In the genomic region with DNA sequence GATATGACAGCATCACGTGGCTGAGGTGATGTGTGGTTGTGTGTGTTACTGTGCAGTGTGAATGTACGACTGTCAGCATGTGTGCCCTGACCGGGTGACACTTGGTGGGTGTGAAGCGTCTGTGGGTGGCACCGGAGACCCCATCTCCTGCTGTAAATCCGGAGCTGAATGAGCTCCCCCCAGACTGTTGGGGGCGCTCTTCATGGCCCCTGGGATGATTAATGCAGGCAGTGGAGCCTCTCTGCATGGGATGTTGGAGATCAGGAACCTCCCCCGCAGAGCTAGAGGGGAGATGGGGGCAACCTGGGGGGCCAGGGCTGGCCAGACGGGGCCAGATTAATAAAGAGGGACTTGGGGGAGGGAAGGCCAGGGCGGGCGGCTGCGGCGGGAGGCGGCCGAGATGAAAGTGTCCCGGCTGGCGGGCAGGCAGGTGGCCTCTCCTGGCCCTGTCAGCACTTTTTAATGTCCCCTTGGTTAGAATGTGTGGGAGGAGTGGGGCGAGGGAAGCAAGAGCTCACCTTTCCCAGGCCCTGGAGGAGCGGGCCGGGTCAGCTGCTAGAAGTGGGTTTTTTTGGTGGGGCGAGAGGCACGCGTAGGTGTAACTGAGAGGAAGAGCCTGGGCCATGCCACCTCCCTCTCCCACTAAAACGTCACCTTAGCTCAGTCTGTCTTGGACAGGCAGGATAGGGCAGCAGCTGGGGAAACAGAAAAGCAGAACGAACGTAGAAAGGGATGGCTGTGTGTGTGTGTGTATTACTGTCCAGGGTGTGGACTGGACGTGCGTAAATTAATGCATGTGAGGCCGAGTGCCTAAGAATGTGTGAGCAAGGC, we compare ENCODE assay signal across 1 cellular context.
A peak's percentile ranks its signal among the peaks of the same experiment; 100 is the strongest.
TF ChIP-seq lines count a peak whose summit lies in the region.

No MANE protein-coding gene starts in this region.

TF ChIP-seq in HEK293, 187 proteins besides CTCF, POLR2A, EP300 and RAD21 (continued from another document):
- TF ChIP-seq, protein P1, sequence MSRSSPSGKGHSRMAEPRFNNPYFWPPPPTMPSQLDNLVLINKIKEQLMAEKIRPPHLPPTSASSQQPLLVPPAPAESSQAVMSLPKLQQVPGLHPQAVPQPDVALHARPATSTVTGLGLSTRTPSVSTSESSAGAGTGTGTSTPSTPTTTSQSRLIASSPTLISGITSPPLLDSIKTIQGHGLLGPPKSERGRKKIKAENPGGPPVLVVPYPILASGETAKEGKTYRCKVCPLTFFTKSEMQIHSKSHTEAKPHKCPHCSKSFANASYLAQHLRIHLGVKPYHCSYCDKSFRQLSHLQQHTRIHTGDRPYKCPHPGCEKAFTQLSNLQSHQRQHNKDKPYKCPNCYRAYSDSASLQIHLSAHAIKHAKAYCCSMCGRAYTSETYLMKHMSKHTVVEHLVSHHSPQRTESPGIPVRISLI (tag by site-specific recombination; IDR thresholded peaks at IDR 0.05), result no peak
- no peak for TF ChIP-seq ZNF501 (tag by site-specific recombination; IDR thresholded peaks at IDR 0.05)
- no peak for TF ChIP-seq ZNF623 (tag by site-specific recombination; IDR thresholded peaks at IDR 0.05)
- TF ChIP-seq, protein P2, sequence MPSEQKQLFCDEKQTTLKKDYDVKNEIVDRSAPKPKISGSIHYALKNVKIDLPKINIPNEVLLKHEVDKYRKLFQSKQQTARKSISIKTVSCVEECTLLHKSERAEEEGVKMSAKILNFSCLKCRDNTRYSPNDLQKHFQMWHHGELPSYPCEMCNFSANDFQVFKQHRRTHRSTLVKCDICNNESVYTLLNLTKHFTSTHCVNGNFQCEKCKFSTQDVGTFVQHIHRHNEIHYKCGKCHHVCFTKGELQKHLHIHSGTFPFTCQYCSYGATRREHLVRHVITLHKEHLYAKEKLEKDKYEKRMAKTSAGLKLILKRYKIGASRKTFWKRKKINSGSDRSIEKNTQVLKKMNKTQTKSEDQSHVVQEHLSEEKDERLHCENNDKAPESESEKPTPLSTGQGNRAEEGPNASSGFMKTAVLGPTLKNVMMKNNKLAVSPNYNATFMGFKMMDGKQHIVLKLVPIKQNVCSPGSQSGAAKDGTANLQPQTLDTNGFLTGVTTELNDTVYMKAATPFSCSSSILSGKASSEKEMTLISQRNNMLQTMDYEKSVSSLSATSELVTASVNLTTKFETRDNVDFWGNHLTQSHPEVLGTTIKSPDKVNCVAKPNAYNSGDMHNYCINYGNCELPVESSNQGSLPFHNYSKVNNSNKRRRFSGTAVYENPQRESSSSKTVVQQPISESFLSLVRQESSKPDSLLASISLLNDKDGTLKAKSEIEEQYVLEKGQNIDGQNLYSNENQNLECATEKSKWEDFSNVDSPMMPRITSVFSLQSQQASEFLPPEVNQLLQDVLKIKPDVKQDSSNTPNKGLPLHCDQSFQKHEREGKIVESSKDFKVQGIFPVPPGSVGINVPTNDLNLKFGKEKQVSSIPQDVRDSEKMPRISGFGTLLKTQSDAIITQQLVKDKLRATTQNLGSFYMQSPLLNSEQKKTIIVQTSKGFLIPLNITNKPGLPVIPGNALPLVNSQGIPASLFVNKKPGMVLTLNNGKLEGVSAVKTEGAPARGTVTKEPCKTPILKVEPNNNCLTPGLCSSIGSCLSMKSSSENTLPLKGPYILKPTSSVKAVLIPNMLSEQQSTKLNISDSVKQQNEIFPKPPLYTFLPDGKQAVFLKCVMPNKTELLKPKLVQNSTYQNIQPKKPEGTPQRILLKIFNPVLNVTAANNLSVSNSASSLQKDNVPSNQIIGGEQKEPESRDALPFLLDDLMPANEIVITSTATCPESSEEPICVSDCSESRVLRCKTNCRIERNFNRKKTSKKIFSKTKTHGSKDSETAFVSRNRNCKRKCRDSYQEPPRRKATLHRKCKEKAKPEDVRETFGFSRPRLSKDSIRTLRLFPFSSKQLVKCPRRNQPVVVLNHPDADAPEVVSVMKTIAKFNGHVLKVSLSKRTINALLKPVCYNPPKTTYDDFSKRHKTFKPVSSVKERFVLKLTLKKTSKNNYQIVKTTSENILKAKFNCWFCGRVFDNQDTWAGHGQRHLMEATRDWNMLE (tag by site-specific recombination; conservative IDR thresholded peaks at IDR 0.05; ENCODE audit: low read depth), result no peak
- no peak for TF ChIP-seq ZNF626 (tag by site-specific recombination; IDR thresholded peaks at IDR 0.05)
- no peak for TF ChIP-seq ZNF544 (tag by site-specific recombination; IDR thresholded peaks at IDR 0.05)
- TF ChIP-seq, protein P3, sequence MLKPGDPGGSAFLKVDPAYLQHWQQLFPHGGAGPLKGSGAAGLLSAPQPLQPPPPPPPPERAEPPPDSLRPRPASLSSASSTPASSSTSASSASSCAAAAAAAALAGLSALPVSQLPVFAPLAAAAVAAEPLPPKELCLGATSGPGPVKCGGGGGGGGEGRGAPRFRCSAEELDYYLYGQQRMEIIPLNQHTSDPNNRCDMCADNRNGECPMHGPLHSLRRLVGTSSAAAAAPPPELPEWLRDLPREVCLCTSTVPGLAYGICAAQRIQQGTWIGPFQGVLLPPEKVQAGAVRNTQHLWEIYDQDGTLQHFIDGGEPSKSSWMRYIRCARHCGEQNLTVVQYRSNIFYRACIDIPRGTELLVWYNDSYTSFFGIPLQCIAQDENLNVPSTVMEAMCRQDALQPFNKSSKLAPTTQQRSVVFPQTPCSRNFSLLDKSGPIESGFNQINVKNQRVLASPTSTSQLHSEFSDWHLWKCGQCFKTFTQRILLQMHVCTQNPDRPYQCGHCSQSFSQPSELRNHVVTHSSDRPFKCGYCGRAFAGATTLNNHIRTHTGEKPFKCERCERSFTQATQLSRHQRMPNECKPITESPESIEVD (tag by site-specific recombination; IDR thresholded peaks at IDR 0.05), result no peak
- TF ChIP-seq, protein P4, sequence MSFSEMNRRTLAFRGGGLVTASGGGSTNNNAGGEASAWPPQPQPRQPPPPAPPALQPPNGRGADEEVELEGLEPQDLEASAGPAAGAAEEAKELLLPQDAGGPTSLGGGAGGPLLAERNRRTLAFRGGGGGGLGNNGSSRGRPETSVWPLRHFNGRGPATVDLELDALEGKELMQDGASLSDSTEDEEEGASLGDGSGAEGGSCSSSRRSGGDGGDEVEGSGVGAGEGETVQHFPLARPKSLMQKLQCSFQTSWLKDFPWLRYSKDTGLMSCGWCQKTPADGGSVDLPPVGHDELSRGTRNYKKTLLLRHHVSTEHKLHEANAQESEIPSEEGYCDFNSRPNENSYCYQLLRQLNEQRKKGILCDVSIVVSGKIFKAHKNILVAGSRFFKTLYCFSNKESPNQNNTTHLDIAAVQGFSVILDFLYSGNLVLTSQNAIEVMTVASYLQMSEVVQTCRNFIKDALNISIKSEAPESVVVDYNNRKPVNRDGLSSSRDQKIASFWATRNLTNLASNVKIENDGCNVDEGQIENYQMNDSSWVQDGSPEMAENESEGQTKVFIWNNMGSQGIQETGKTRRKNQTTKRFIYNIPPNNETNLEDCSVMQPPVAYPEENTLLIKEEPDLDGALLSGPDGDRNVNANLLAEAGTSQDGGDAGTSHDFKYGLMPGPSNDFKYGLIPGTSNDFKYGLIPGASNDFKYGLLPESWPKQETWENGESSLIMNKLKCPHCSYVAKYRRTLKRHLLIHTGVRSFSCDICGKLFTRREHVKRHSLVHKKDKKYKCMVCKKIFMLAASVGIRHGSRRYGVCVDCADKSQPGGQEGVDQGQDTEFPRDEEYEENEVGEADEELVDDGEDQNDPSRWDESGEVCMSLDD (tag by site-specific recombination; IDR thresholded peaks at IDR 0.05), result no peak
- TF ChIP-seq, protein P5, sequence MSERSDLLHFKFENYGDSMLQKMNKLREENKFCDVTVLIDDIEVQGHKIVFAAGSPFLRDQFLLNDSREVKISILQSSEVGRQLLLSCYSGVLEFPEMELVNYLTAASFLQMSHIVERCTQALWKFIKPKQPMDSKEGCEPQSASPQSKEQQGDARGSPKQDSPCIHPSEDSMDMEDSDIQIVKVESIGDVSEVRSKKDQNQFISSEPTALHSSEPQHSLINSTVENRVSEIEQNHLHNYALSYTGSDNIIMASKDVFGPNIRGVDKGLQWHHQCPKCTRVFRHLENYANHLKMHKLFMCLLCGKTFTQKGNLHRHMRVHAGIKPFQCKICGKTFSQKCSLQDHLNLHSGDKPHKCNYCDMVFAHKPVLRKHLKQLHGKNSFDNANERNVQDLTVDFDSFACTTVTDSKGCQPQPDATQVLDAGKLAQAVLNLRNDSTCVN (tag by site-specific recombination; optimal IDR thresholded peaks at IDR 0.05), result no peak
- no peak for TF ChIP-seq ZNF214 (tag by site-specific recombination; IDR thresholded peaks at IDR 0.05; ENCODE audit: borderline replicate concordance)
- no peak for TF ChIP-seq ZNF404 (tag by site-specific recombination; IDR thresholded peaks at IDR 0.05)
- TF ChIP-seq ZNF830 (tag by site-specific recombination; IDR thresholded peaks at IDR 0.05; ENCODE audit: low read depth), result no peak
- no peak for TF ChIP-seq SCRT2 (tag by site-specific recombination; IDR thresholded peaks at IDR 0.05)
- TF ChIP-seq EGR2 (tag by site-specific recombination; IDR thresholded peaks at IDR 0.05; ENCODE audit: low read depth), result peak; percentile 83
- no peak for TF ChIP-seq REPIN1 (tag by site-specific recombination; IDR thresholded peaks at IDR 0.05; ENCODE audit: low read depth)
- TF ChIP-seq, protein P6, sequence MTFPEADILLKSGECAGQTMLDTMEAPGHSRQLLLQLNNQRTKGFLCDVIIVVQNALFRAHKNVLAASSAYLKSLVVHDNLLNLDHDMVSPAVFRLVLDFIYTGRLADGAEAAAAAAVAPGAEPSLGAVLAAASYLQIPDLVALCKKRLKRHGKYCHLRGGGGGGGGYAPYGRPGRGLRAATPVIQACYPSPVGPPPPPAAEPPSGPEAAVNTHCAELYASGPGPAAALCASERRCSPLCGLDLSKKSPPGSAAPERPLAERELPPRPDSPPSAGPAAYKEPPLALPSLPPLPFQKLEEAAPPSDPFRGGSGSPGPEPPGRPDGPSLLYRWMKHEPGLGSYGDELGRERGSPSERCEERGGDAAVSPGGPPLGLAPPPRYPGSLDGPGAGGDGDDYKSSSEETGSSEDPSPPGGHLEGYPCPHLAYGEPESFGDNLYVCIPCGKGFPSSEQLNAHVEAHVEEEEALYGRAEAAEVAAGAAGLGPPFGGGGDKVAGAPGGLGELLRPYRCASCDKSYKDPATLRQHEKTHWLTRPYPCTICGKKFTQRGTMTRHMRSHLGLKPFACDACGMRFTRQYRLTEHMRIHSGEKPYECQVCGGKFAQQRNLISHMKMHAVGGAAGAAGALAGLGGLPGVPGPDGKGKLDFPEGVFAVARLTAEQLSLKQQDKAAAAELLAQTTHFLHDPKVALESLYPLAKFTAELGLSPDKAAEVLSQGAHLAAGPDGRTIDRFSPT (tag by site-specific recombination; IDR thresholded peaks at IDR 0.05), result peak; percentile 8; the same call in 1 of the 2 replicates
- no peak for TF ChIP-seq ZNF837 (tag by site-specific recombination; IDR thresholded peaks at IDR 0.05)
- no peak for TF ChIP-seq ZNF366 (tag by site-specific recombination; conservative IDR thresholded peaks at IDR 0.05)
- peak; percentile 78 for TF ChIP-seq ZNF335 (tag by site-specific recombination; conservative IDR thresholded peaks at IDR 0.05)
- TF ChIP-seq SP7 (tag by site-specific recombination; IDR thresholded peaks at IDR 0.05), result 0 out of 2 replicates have a peak, but pooled peaks have one; percentile 21
- TF ChIP-seq, protein P7, sequence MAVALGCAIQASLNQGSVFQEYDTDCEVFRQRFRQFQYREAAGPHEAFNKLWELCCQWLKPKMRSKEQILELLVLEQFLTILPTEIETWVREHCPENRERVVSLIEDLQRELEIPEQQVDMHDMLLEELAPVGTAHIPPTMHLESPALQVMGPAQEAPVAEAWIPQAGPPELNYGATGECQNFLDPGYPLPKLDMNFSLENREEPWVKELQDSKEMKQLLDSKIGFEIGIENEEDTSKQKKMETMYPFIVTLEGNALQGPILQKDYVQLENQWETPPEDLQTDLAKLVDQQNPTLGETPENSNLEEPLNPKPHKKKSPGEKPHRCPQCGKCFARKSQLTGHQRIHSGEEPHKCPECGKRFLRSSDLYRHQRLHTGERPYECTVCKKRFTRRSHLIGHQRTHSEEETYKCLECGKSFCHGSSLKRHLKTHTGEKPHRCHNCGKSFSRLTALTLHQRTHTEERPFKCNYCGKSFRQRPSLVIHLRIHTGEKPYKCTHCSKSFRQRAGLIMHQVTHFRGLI (tag by site-specific recombination; IDR thresholded peaks at IDR 0.05), result no peak
- 0 out of 2 replicates have a peak, but pooled peaks have one; percentile 12 for TF ChIP-seq SP3 (tag by site-specific recombination; IDR thresholded peaks at IDR 0.05)
- TF ChIP-seq ZNF292 (tag by site-specific recombination; IDR thresholded peaks at IDR 0.05; ENCODE audit: borderline replicate concordance, low read depth), result no peak
- TF ChIP-seq ZNF114 (tag by site-specific recombination; IDR thresholded peaks at IDR 0.05), result no peak
- TF ChIP-seq, protein P8, sequence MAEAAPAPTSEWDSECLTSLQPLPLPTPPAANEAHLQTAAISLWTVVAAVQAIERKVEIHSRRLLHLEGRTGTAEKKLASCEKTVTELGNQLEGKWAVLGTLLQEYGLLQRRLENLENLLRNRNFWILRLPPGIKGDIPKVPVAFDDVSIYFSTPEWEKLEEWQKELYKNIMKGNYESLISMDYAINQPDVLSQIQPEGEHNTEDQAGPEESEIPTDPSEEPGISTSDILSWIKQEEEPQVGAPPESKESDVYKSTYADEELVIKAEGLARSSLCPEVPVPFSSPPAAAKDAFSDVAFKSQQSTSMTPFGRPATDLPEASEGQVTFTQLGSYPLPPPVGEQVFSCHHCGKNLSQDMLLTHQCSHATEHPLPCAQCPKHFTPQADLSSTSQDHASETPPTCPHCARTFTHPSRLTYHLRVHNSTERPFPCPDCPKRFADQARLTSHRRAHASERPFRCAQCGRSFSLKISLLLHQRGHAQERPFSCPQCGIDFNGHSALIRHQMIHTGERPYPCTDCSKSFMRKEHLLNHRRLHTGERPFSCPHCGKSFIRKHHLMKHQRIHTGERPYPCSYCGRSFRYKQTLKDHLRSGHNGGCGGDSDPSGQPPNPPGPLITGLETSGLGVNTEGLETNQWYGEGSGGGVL (tag by site-specific recombination; IDR thresholded peaks at IDR 0.05), result peak; percentile 85
- TF ChIP-seq ZSCAN23 (tag by site-specific recombination; IDR thresholded peaks at IDR 0.05), result no peak
- no peak for TF ChIP-seq ZNF585B (tag by site-specific recombination; IDR thresholded peaks at IDR 0.05)
- TF ChIP-seq ZBTB20 (tag by site-specific recombination; IDR thresholded peaks at IDR 0.05), result no peak
- TF ChIP-seq ZFP69B (tag by site-specific recombination; IDR thresholded peaks at IDR 0.05), result no peak
- TF ChIP-seq ZIC2 (tag by site-specific recombination; IDR thresholded peaks at IDR 0.05), result peak; percentile 83
- no peak for TF ChIP-seq FEZF1 (tag by site-specific recombination; IDR thresholded peaks at IDR 0.05)
- no peak for TF ChIP-seq ZNF223 (tag by site-specific recombination; IDR thresholded peaks at IDR 0.05)
- TF ChIP-seq ZNF600 (tag by site-specific recombination; IDR thresholded peaks at IDR 0.05), result peak; percentile 79
